Comparison of ENCODE assay signal across 9 cellular contexts in the genomic region with DNA sequence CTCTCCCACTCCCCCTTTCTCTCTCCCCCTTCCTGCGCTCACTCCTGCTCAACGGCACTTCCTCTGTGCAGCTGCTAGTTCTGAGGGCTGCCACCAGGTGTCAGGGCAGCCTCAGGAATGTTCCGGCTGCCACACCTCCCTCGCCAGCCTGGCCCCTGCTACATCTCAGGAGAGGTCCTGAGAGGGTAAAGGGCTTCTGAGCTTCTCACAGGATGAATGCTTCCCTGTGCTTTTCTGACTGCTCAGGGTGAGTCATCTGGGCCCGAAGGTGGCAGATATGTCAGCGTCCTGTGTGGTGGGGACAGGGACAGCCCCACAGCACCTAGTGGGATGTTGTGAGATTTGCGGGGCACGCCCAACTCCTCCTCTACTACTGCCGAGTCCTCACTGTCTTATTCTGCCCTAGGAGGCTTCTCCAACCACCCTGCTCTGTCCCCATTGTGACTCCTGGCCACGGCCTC. TPM values are rescaled to one million over a fixed set of nuclear protein-coding genes. Genes with fewer than 3 reads are reported as not detected.
A peak's percentile ranks its signal among the peaks of the same experiment; 100 is the strongest.
DNase-seq lines count a peak whose midpoint lies in the region; ATAC-seq, FAIRE-seq and TF ChIP-seq lines count a peak whose summit lies in the region.
"Had no signal": no experiment of that assay in that cellular context is flagged by ENCODE, and none has a peak within 500 bp of the region (broad histone marks: within the 10 kb centered on the region; RNA-seq: fewer than 3 reads in every experiment).

No MANE protein-coding gene starts in this region.

- peak overlapping the region in 3 of 8 donors; percentile 7 to 59 (median 56) for H3K4me3 Mint-ChIP-seq in CD4-positive, alpha-beta memory T cell

- H3K9me3 Mint-ChIP-seq in CD4-positive, alpha-beta memory T cell, result no peaks in the 10 kb centered on the region

- peak; percentile 91 for TF ChIP-seq CTCF in choroid plexus epithelial cell (conservative IDR thresholded peaks at IDR 0.05; ENCODE audit: low read depth, low read length)
- TF ChIP-seq CTCF in lung (IDR thresholded peaks at IDR 0.05; ENCODE audit: control extremely low read depth, extremely low read depth), result peak; percentile 88

- H3K9me3 ChIP-seq in CD4-positive, alpha-beta memory T cell (ENCODE audit: control insufficient read depth in 1 of 2, low read length in 2 of 2), result no peaks in the 10 kb centered on the region
- H3K9me3 ChIP-seq in lung (ENCODE audit: control insufficient read depth in 2 of 2, insufficient read depth in 1 of 2, low read length in 1 of 2), result no peaks in the 10 kb centered on the region

- no peaks in the 10 kb centered on the region for H3K27me3 ChIP-seq in CD4-positive, alpha-beta memory T cell (ENCODE audit: insufficient read depth, low read length)
- H3K27me3 ChIP-seq in lung (ENCODE audit: control insufficient read depth, insufficient read depth), result no peaks in the 10 kb centered on the region

- H3K27ac ChIP-seq in CD4-positive, alpha-beta memory T cell (ENCODE audit: low read depth, low read length), result no peak overlapping the region
- H3K27ac ChIP-seq in lung (ENCODE audit: low read depth in 1 of 2, low read length in 1 of 2), result no peak overlapping the region

- peak; percentile 61 to 81 (median 66) for DNase-seq in CD4-positive, alpha-beta memory T cell
- DNase-seq in GM19239 (ENCODE audit: insufficient read length, low spot score) (peak; percentile 84), NCI-H226 (peak; percentile 24), choroid plexus epithelial cell (ENCODE audit: low read depth) (peak; percentile 77), lung (ENCODE audit: low spot score) (peak; percentile 60)
- peak; percentile 91 for DNase-seq in activated CD4-positive, alpha-beta T cell treated with anti-CD3 and anti-CD28 coated beads for 48 hours
- peak; percentile 40 to 56 for DNase-seq in stimulated activated CD8-positive, alpha-beta memory T cell treated with anti-CD3 and anti-CD28 coated beads, Interleukin-15, amount 100 ng/mL, for 4 hours (ENCODE audit: low read depth in 2 of 2)

- peak overlapping the region in 5 of 7 donors; percentile 35 to 70 (median 56) for H3K27ac Mint-ChIP-seq in CD4-positive, alpha-beta memory T cell

- peak; percentile 89 for FAIRE-seq in GM19239 (lab: Jason Lieb, UNC)

- peaks cover 6% of the 10 kb centered on the region for H3K36me3 ChIP-seq in CD4-positive, alpha-beta memory T cell (ENCODE audit: insufficient read depth, low read length)
- peaks cover 0 to 7% of the 10 kb centered on the region in 2 donors for H3K36me3 ChIP-seq in lung (ENCODE audit: control insufficient read depth in 2 of 2, insufficient read depth in 2 of 2, low read length in 2 of 2)

- POLR2A ChIA-PET in CD4-positive, alpha-beta memory T cell (lab: Charles Lee; ENCODE audit: partially characterized antibody), result interaction anchor here (1.0 kb wide), 1 partner anchor 519 kb away, joined by 4 read pairs; no protein-coding TSS in a partner anchor

- CTCF ChIA-PET in CD4-positive, alpha-beta memory T cell (lab: Charles Lee; ENCODE audit: partially characterized antibody), result interaction anchor here (0.7 to 3.8 kb wide), 8 partner anchors 8 to 648 kb away, joined by 3 to 29 read pairs (median 4); no protein-coding TSS in a partner anchor

- peaks cover 13 to 22% of the 10 kb centered on the region in 2 donors for H3K36me3 Mint-ChIP-seq in CD4-positive, alpha-beta memory T cell

- H3K27me3 Mint-ChIP-seq in CD4-positive, alpha-beta memory T cell, result no peaks in the 10 kb centered on the region

- WGBS in lung, 2 donors, result 37 to 41% methylated on average over 10 of the region's 10 CpGs

- ATAC-seq in HG03196 (IDR thresholded peaks at IDR 0.05; ENCODE audit: unreplicated experiment) (peak; percentile 89), lung (ENCODE audit: insufficient read depth, low FRiP score) (peak; percentile 88)

- H3K4me1 Mint-ChIP-seq in CD4-positive, alpha-beta memory T cell, result peaks cover 11 to 27% (median 21%) of the 10 kb centered on the region in 4 donors

- H3K4me3 ChIP-seq in CD4-positive, alpha-beta memory T cell (ENCODE audit: low read length in 2 of 2), result no peak overlapping the region
- H3K4me3 ChIP-seq in choroid plexus epithelial cell (ENCODE audit: low read depth, low read length), result no peak overlapping the region
- no peak overlapping the region for H3K4me3 ChIP-seq in lung

- intact Hi-C loops in CD4-positive, alpha-beta memory T cell (cut with micrococcal nuclease), result loop anchor here (1.0 to 10.0 kb wide), 5 partner anchors 47 to 648 kb away; a partner anchor contains a TSS

- H3K4me1 ChIP-seq in CD4-positive, alpha-beta memory T cell (ENCODE audit: insufficient read depth, low read length), result peaks cover 17% of the 10 kb centered on the region
- H3K4me1 ChIP-seq in lung (ENCODE audit: control insufficient read depth in 2 of 2, insufficient read depth in 2 of 2, low read length in 2 of 2), result no peaks in the 10 kb centered on the region

RNA-seq across cellular contexts. Expression of a gene that starts 49.0 kb away (rescaled TPM):
- 10 to 100 TPM; 45.5 to 48.3 TPM for total RNA-seq in CD4-positive, alpha-beta memory T cell
- 10 to 100 TPM; 70.3 to 84.2 TPM for polyA plus RNA-seq in CD4-positive, alpha-beta memory T cell
- 10 to 100 TPM; 66.0 to 93.6 TPM for total RNA-seq in lung
- 10 to 100 TPM; 23.4 to 84.7 TPM for polyA plus RNA-seq in lung

RNA-seq across cellular contexts. Expression of a gene that starts 55.2 kb away (rescaled TPM):
- under 1 TPM; 0.11 to 0.17 TPM for total RNA-seq in CD4-positive, alpha-beta memory T cell
- under 1 TPM in 1 of 2 donors, not detected in 1; 0.21 TPM for polyA plus RNA-seq in CD4-positive, alpha-beta memory T cell
- total RNA-seq in lung, result under 1 TPM; 0.09 to 0.37 TPM
- not detected for polyA plus RNA-seq in lung
- polyA plus RNA-seq: adipose tissue had no signal

Comparison
In these comparisons a context has a peak if more than half of its experiments do, and no peak if none do; other contexts are left out.
1. DNase-seq: peak in every context shown above with its lines; median percentile 91 in activated CD4-positive, alpha-beta T cell treated with anti-CD3 and anti-CD28 coated beads for 48 hours; 84 in GM19239; 77 in choroid plexus epithelial cell; 66 in CD4-positive, alpha-beta memory T cell; 60 in lung; 48 in stimulated activated CD8-positive, alpha-beta memory T cell treated with anti-CD3 and anti-CD28 coated beads, Interleukin-15, amount 100 ng/mL, for 4 hours; 24 in NCI-H226.